35 cellular contexts compared by ENCODE assay signal in genomic region chr22:19582033-19582693, GRCh38. TPM values are rescaled to one million over a fixed set of nuclear protein-coding genes. Genes with fewer than 3 reads are reported as not detected.
"Had no signal": no experiment of that assay in that cellular context is flagged by ENCODE, and none has a peak within 500 bp of the region (broad histone marks: within the 10 kb centered on the region; RNA-seq: fewer than 3 reads in every experiment).

No MANE protein-coding gene starts in this region.

- H3K27me3 ChIP-seq: adrenal gland, body of pancreas, brain microvascular endothelial cell had no signal

- H3K9me3 ChIP-seq: adrenal gland, body of pancreas, breast epithelium had no signal

- H3K27ac ChIP-seq: adrenal gland, body of pancreas, brain microvascular endothelial cell, breast epithelium, VCaP had no signal

- H3K4me1 ChIP-seq: adrenal gland, body of pancreas, breast epithelium had no signal

- H3K4me3 ChIP-seq: adrenal gland, body of pancreas, breast epithelium had no signal

- H3K36me3 ChIP-seq: adrenal gland, brain microvascular endothelial cell, breast epithelium had no signal

- FAIRE-seq: astrocyte, TTC549 had no signal

- ATAC-seq: activated CD8-positive, alpha-beta T cell treated with anti-CD3 and anti-CD28 coated beads for 36 hours; activated naive CD4-positive, alpha-beta T cell treated with anti-CD3 and anti-CD28 coated beads, Interleukin-2, amount 50 U/mL, for 72 hours; activated T-cell treated with anti-CD3 and anti-CD28 coated beads, Interleukin-2, amount 50 U/mL, for 4 hours; activated T-cell treated with anti-CD3 and anti-CD28 coated beads, Interleukin-2, amount 50 U/mL, for 72 hours; activated T-helper 17 cell treated with anti-CD3 and anti-CD28 coated beads, Interleukin-2, amount 50 U/mL, for 72 hours; body of pancreas had no signal

- DNase-seq: activated B cell treated with CpG ODN at 0.5 μM for 24 hours; activated CD4-positive, alpha-beta memory T cell treated with anti-CD3 and anti-CD28 coated beads for 36 hours; activated CD4-positive, alpha-beta T cell treated with anti-CD3 and anti-CD28 coated beads for 4 hours; activated CD4-positive, alpha-beta T cell treated with anti-CD3 and anti-CD28 coated beads, Interleukin-2, amount 10 ng/mL, durations not matched to agents 24 days and 14 days; activated CD4-positive, alpha-beta T cell treated with anti-CD3 and anti-CD28 coated beads, Interleukin-2, amount 50 U/mL, for 1 hour; activated CD4-positive, alpha-beta T cell treated with anti-CD3 and anti-CD28 coated beads, Interleukin-2, amount 50 U/mL, for 4 hours; activated CD4-positive, CD25-positive, alpha-beta regulatory T cell treated with anti-CD3 and anti-CD28 coated beads, Interleukin-2, amount 50 U/mL, for 72 hours; activated CD8-positive, alpha-beta memory T cell treated with anti-CD3 and anti-CD28 coated beads, Interleukin-2, amount 50 U/mL, for 4 hours; activated CD8-positive, alpha-beta T cell treated with anti-CD3 and anti-CD28 coated beads for 36 hours; activated effector memory CD4-positive, alpha-beta T cell treated with anti-CD3 and anti-CD28 coated beads, Interleukin-2, amount 50 U/mL, for 16 hours; activated gamma-delta T cell treated with Interleukin-2 at 50 U/mL for 16 hours; activated naive CD4-positive, alpha-beta T cell; activated naive CD4-positive, alpha-beta T cell treated with anti-CD3 and anti-CD28 coated beads for 36 hours; activated naive CD4-positive, alpha-beta T cell treated with anti-CD3 and anti-CD28 coated beads, Interleukin-2, amount 50 U/mL, for 16 hours; activated naive CD8-positive, alpha-beta T cell treated with anti-CD3 and anti-CD28 coated beads for 36 hours; activated T-cell treated with anti-CD3 and anti-CD28 coated beads for 4 hours; activated T-cell treated with anti-CD3 and anti-CD28 coated beads, Interleukin-2, amount 50 U/mL, for 1 hour; activated T-cell treated with anti-CD3 and anti-CD28 coated beads, Interleukin-2, amount 50 U/mL, for 4 hours; activated T-cell treated with anti-CD3 and anti-CD28 coated beads, Interleukin-2, amount 50 U/mL, for 72 hours; adrenal gland; amniotic stem cell; aorta; body of pancreas; brain microvascular endothelial cell; central memory CD4-positive, alpha-beta T cell; T-helper 1 cell; T-helper 2 cell; T-helper 9 cell had no signal

RNA-seq across cellular contexts. Expression of gene CLDN5, which starts 58.0 kb away (rescaled TPM):
- total RNA-seq: activated B cell treated with CpG ODN at 0.5 μM for 24 hours; activated CD8-positive, alpha-beta memory T cell treated with anti-CD3 and anti-CD28 coated beads for 36 hours; activated CD8-positive, alpha-beta T cell treated with anti-CD3 and anti-CD28 coated beads for 36 hours; activated naive CD4-positive, alpha-beta T cell treated with anti-CD3 and anti-CD28 coated beads, Interleukin-2, amount 50 U/mL, for 72 hours; activated naive CD8-positive, alpha-beta T cell treated with anti-CD3 and anti-CD28 coated beads for 36 hours; astrocyte had no signal
